ENCODE assay signal across 8 cellular contexts in genomic region chr20:354298-354977, GRCh38. TPM values are rescaled to one million over a fixed set of nuclear protein-coding genes. Genes with fewer than 3 reads are reported as not detected.
DNase-seq lines count a peak whose midpoint lies in the region; ATAC-seq and FAIRE-seq lines count a peak whose summit lies in the region.

No MANE protein-coding gene starts in this region.

- DNase-seq in Ammon's horn (ENCODE audit: low spot score): peak; percentile 89
- DNase-seq in GM19239 (ENCODE audit: insufficient read length, low spot score): peak; percentile 87
- peak; percentile 67 for DNase-seq in NCI-H526 treated with DMSO at 0.1 percent for 48 hours (lab: John Stamatoyannopoulos, UW)
- peak; percentile 83 for DNase-seq in activated CD4-positive, alpha-beta T cell treated with anti-CD3 and anti-CD28 coated beads, Interleukin-2, amount 10 ng/mL, durations not matched to agents 7 days and 5 days
- peak; percentile 51 to 80 for DNase-seq in dermis microvascular lymphatic vessel endothelial cell (ENCODE audit: low read depth in 2 of 2)
- DNase-seq in lung microvascular endothelial cell (ENCODE audit: low read depth in 2 of 2): peak; percentile 76 to 84
- DNase-seq in stimulated activated CD8-positive, alpha-beta memory T cell treated with anti-CD3 and anti-CD28 coated beads, Interleukin-15, amount 100 ng/mL, for 4 hours (ENCODE audit: low read depth in 2 of 2): peak; percentile 48 to 64

- H3K4me1 Mint-ChIP-seq in activated CD4-positive, alpha-beta T cell treated with anti-CD3 and anti-CD28 coated beads, Interleukin-2, amount 10 ng/mL, durations not matched to agents 7 days and 5 days: peaks cover 18% of the 10 kb centered on the region

- FAIRE-seq in GM19239 (lab: Jason Lieb, UNC): peak; percentile 98

- no peaks in the 10 kb centered on the region for H3K9me3 Mint-ChIP-seq in activated CD4-positive, alpha-beta T cell treated with anti-CD3 and anti-CD28 coated beads, Interleukin-2, amount 10 ng/mL, durations not matched to agents 7 days and 5 days

- ATAC-seq in HG03432 (IDR thresholded peaks at IDR 0.05; ENCODE audit: unreplicated experiment): peak; percentile 93

- H3K4me3 Mint-ChIP-seq in activated CD4-positive, alpha-beta T cell treated with anti-CD3 and anti-CD28 coated beads, Interleukin-2, amount 10 ng/mL, durations not matched to agents 7 days and 5 days: no peak overlapping the region

- H3K27ac Mint-ChIP-seq in activated CD4-positive, alpha-beta T cell treated with anti-CD3 and anti-CD28 coated beads, Interleukin-2, amount 10 ng/mL, durations not matched to agents 7 days and 5 days: peak overlapping the region; percentile 13

- CTCF ChIA-PET in activated CD4-positive, alpha-beta T cell treated with anti-CD3 and anti-CD28 coated beads, Interleukin-2, amount 10 ng/mL, durations not matched to agents 7 days and 5 days (lab: Charles Lee): interaction anchor here (0.5 to 2.2 kb wide), 31 partner anchors 9 to 310 kb away, joined by 3 to 18 read pairs (median 4); partner anchors contain the start of gene TBC1D20

- POLR2A ChIA-PET in activated CD4-positive, alpha-beta T cell treated with anti-CD3 and anti-CD28 coated beads, Interleukin-2, amount 10 ng/mL, durations not matched to agents 7 days and 5 days (lab: Charles Lee): no interaction called here

- H3K36me3 Mint-ChIP-seq in activated CD4-positive, alpha-beta T cell treated with anti-CD3 and anti-CD28 coated beads, Interleukin-2, amount 10 ng/mL, durations not matched to agents 7 days and 5 days (ENCODE audit: low read depth): no peaks in the 10 kb centered on the region

- H3K27me3 Mint-ChIP-seq in activated CD4-positive, alpha-beta T cell treated with anti-CD3 and anti-CD28 coated beads, Interleukin-2, amount 10 ng/mL, durations not matched to agents 7 days and 5 days: no peaks in the 10 kb centered on the region

RNA-seq across cellular contexts. Expression of gene NRSN2, which starts 7.5 kb away (rescaled TPM):
- 1 to 10 TPM in 1 of 2 experiments, under 1 TPM in 1; 0.87 to 1.2 TPM for total RNA-seq in activated CD4-positive, alpha-beta T cell treated with anti-CD3 and anti-CD28 coated beads, Interleukin-2, amount 10 ng/mL, durations not matched to agents 7 days and 5 days
- total RNA-seq in dermis microvascular lymphatic vessel endothelial cell (10.5 and 25.2 TPM in 2 replicates), lung microvascular endothelial cell (9.7 and 9.8 TPM in 2 replicates)

RNA-seq across cellular contexts. Expression of gene TRIB3, which starts 26.1 kb away (rescaled TPM):
- 10 to 100 TPM; 16.0 to 18.8 TPM for total RNA-seq in activated CD4-positive, alpha-beta T cell treated with anti-CD3 and anti-CD28 coated beads, Interleukin-2, amount 10 ng/mL, durations not matched to agents 7 days and 5 days
- total RNA-seq in dermis microvascular lymphatic vessel endothelial cell (36.7 and 47.4 TPM in 2 replicates), lung microvascular endothelial cell (26.6 and 36.1 TPM in 2 replicates)

RNA-seq across cellular contexts. Expression of gene SOX12, which starts 29.1 kb away (rescaled TPM):
- total RNA-seq in activated CD4-positive, alpha-beta T cell treated with anti-CD3 and anti-CD28 coated beads, Interleukin-2, amount 10 ng/mL, durations not matched to agents 7 days and 5 days: 1 to 10 TPM; 5.6 to 6.0 TPM
- total RNA-seq in dermis microvascular lymphatic vessel endothelial cell: 1.7 and 2.9 TPM in 2 replicates
- 2.2 and 2.8 TPM in 2 replicates for total RNA-seq in lung microvascular endothelial cell

RNA-seq across cellular contexts. Expression of gene RBCK1, which starts 53.7 kb away (rescaled TPM):
- total RNA-seq in activated CD4-positive, alpha-beta T cell treated with anti-CD3 and anti-CD28 coated beads, Interleukin-2, amount 10 ng/mL, durations not matched to agents 7 days and 5 days: 100 to 1,000 TPM; 135 to 155 TPM
- total RNA-seq in dermis microvascular lymphatic vessel endothelial cell (53.7 and 80.9 TPM in 2 replicates), lung microvascular endothelial cell (46.4 and 76.6 TPM in 2 replicates)

RNA-seq across cellular contexts. Expression of gene ZCCHC3, which starts 57.1 kb away (rescaled TPM):
- total RNA-seq in activated CD4-positive, alpha-beta T cell treated with anti-CD3 and anti-CD28 coated beads, Interleukin-2, amount 10 ng/mL, durations not matched to agents 7 days and 5 days: 10 to 100 TPM; 26.4 to 27.1 TPM
- 15.8 and 18.8 TPM in 2 replicates for total RNA-seq in dermis microvascular lymphatic vessel endothelial cell
- total RNA-seq in lung microvascular endothelial cell: 12.9 and 19.0 TPM in 2 replicates

Comparison
In these comparisons a context has a peak if more than half of its experiments do, and no peak if none do; other contexts are left out.
1. Peak in every context shown above with its lines: DNase-seq and ATAC-seq.